Comparison of ENCODE assay signal across 9 cellular contexts in genomic region chr6:42028234-42029061, GRCh38. TPM values are rescaled to one million over a fixed set of nuclear protein-coding genes. Genes with fewer than 3 reads are reported as not detected.
DNase-seq lines count a peak whose midpoint lies in the region; ATAC-seq and TF ChIP-seq lines count a peak whose summit lies in the region.
"Had no signal": no experiment of that assay in that cellular context is flagged by ENCODE, and none has a peak within 500 bp of the region (broad histone marks: within the 10 kb centered on the region; RNA-seq: fewer than 3 reads in every experiment).

No MANE protein-coding gene starts in this region.

- H3K36me3 Mint-ChIP-seq in T-helper 2 cell treated with Interferon-gamma antibody and Interleukin-4, amounts not matched to agents 5 μg/mL and 100 μg/mL, for 36 hours (ENCODE audit: low read depth): peaks cover 38% of the 10 kb centered on the region
- H3K36me3 Mint-ChIP-seq: brain had no signal

- H3K27me3 ChIP-seq in smooth muscle cell (ENCODE audit: low read depth): no peaks in the 10 kb centered on the region

- H3K27ac Mint-ChIP-seq in T-helper 2 cell treated with Interferon-gamma antibody and Interleukin-4, amounts not matched to agents 5 μg/mL and 100 μg/mL, for 36 hours: peak overlapping the region; percentile 97

- 37% methylated on average over 17 of the region's 17 CpGs for WGBS in smooth muscle cell (ENCODE audit: low lambda C conversion rate)

- no peaks in the 10 kb centered on the region for H3K79me2 ChIP-seq in smooth muscle cell (ENCODE audit: low read depth)

- no peaks in the 10 kb centered on the region for H3F3A ChIP-seq in smooth muscle cell (ENCODE audit: low read depth)

- no peaks in the 10 kb centered on the region for H3K9me3 ChIP-seq in smooth muscle cell (replicated peaks; ENCODE audit: low read depth)

- H2AFZ ChIP-seq in smooth muscle cell (ENCODE audit: low read depth): no peak overlapping the region

- DNase-seq in T-helper 2 cell treated with Interferon-gamma antibody and Interleukin-4, amounts not matched to agents 5 μg/mL and 100 μg/mL, for 36 hours (ENCODE audit: low spot score): peak; percentile 33
- DNase-seq in T-helper 2 cell (no peak), SKM-1 treated with dmso at 0.1 percent for 144 hours (lab: John Stamatoyannopoulos, UW; ENCODE audit: unreplicated experiment) (peak; percentile 86), glomerular endothelial cell (ENCODE audit: extremely low read depth, low read depth, low spot score) (peak; percentile 62), smooth muscle cell (lab: John Stamatoyannopoulos, UW; ENCODE audit: unreplicated experiment) (no peak), cerebellar nuclear complex (lab: John Stamatoyannopoulos, UW) (no peak)

- no peaks in the 10 kb centered on the region for H3K36me3 ChIP-seq in smooth muscle cell (ENCODE audit: low read depth)

- H3K9me3 Mint-ChIP-seq in T-helper 2 cell treated with Interferon-gamma antibody and Interleukin-4, amounts not matched to agents 5 μg/mL and 100 μg/mL, for 36 hours: no peaks in the 10 kb centered on the region
- H3K9me3 Mint-ChIP-seq: brain had no signal

- H3K27me3 Mint-ChIP-seq in T-helper 2 cell treated with Interferon-gamma antibody and Interleukin-4, amounts not matched to agents 5 μg/mL and 100 μg/mL, for 36 hours (ENCODE audit: low read depth): no peaks in the 10 kb centered on the region
- H3K27me3 Mint-ChIP-seq: brain had no signal

- peak overlapping the region; percentile 36 for H3K27ac ChIP-seq in smooth muscle cell (ENCODE audit: low read depth)

- peaks cover 3% of the 10 kb centered on the region for H3K4me1 ChIP-seq in smooth muscle cell (ENCODE audit: low read depth)

- peak overlapping the region; percentile 19 for H3K4me2 ChIP-seq in smooth muscle cell

- H3K4me1 Mint-ChIP-seq in T-helper 2 cell treated with Interferon-gamma antibody and Interleukin-4, amounts not matched to agents 5 μg/mL and 100 μg/mL, for 36 hours (ENCODE audit: low read depth): peaks cover 67% of the 10 kb centered on the region

- ATAC-seq in HG02938 (IDR thresholded peaks at IDR 0.05; ENCODE audit: unreplicated experiment): no peak
- ATAC-seq in GM18519 (IDR thresholded peaks at IDR 0.05; ENCODE audit: low FRiP score, unreplicated experiment): no peak

- H3K4me3 ChIP-seq in smooth muscle cell: no peak overlapping the region

- H4K20me1 ChIP-seq in smooth muscle cell (ENCODE audit: low read depth): no peaks in the 10 kb centered on the region

- TF ChIP-seq CTCF in smooth muscle cell (IDR thresholded peaks at IDR 0.05; ENCODE audit: borderline replicate concordance, insufficient read depth, poor library complexity, severe bottlenecking): no peak

- peak overlapping the region; percentile 75 for H3K4me3 Mint-ChIP-seq in T-helper 2 cell treated with Interferon-gamma antibody and Interleukin-4, amounts not matched to agents 5 μg/mL and 100 μg/mL, for 36 hours
- H3K4me3 Mint-ChIP-seq: brain had no signal

- H3K9ac ChIP-seq in smooth muscle cell (ENCODE audit: low read depth): no peak overlapping the region

RNA-seq across cellular contexts. Expression of gene TAF8, which starts 21.9 kb away (rescaled TPM):
- 15.1 and 20.2 TPM in 2 replicates for total RNA-seq in glomerular endothelial cell
- 9.8 and 11.3 TPM in 2 replicates for total RNA-seq in smooth muscle cell
- polyA plus RNA-seq in smooth muscle cell: 8.1 and 9.3 TPM in 2 replicates

Comparison
In these comparisons a context has a peak if more than half of its experiments do, and no peak if none do; other contexts are left out.
1. DNase-seq: peak in T-helper 2 cell treated with Interferon-gamma antibody and Interleukin-4, amounts not matched to agents 5 μg/mL and 100 μg/mL, for 36 hours (single experiment), SKM-1 treated with dmso at 0.1 percent for 144 hours (single experiment) and glomerular endothelial cell (single experiment); none in T-helper 2 cell (0 of 5), smooth muscle cell (single experiment) and cerebellar nuclear complex (0 of 2).